In genomic region chr4:8025668-8026067, GRCh38 we compare ENCODE assay signal across 20 cellular contexts.
"Had no signal": no experiment of that assay in that cellular context is flagged by ENCODE, and none has a peak within 500 bp of the region (broad histone marks: within the 10 kb centered on the region; RNA-seq: fewer than 3 reads in every experiment).

No MANE protein-coding gene starts in this region.

- H3K27me3 Mint-ChIP-seq: naive thymus-derived CD4-positive, alpha-beta T cell had no signal

- H3K27me3 ChIP-seq: body of pancreas, cardiac muscle cell, thyroid gland, upper lobe of right lung had no signal

- ATAC-seq: body of pancreas; left lobe of liver; lower lobe of right lung; naive thymus-derived CD4-positive, alpha-beta T cell; stimulated activated naive CD8-positive, alpha-beta T cell treated with anti-CD3 and anti-CD28 coated beads, Interleukin-15, Interleukin-2, amounts not matched to agents 100 U/mL and 50 U/mL, for 24 hours; upper lobe of right lung had no signal

- H3K9me3 Mint-ChIP-seq: activated naive CD4-positive, alpha-beta T cell treated with anti-CD3 and anti-CD28 coated beads for 36 hours; naive thymus-derived CD4-positive, alpha-beta T cell; neural crest cell had no signal

- H3K4me3 ChIP-seq: body of pancreas, cardiac muscle cell, lower lobe of right lung, spleen, thyroid gland, upper lobe of right lung had no signal

- H3K36me3 ChIP-seq: cardiac muscle cell, lower lobe of right lung, thyroid gland, upper lobe of right lung had no signal

- H3K9me3 ChIP-seq: body of pancreas, lower lobe of right lung, spleen, thyroid gland, upper lobe of right lung had no signal

- H3K27ac Mint-ChIP-seq: activated naive CD4-positive, alpha-beta T cell treated with anti-CD3 and anti-CD28 coated beads for 36 hours; naive thymus-derived CD4-positive, alpha-beta T cell; progenitor cell of endocrine pancreas had no signal

- H3K27ac ChIP-seq: body of pancreas, cardiac muscle cell, lower lobe of right lung, thyroid gland, upper lobe of right lung had no signal

- H3K4me1 ChIP-seq: body of pancreas, lower lobe of right lung, thyroid gland, upper lobe of right lung had no signal

- H3K36me3 Mint-ChIP-seq: naive thymus-derived CD4-positive, alpha-beta T cell had no signal

- H3K4me3 Mint-ChIP-seq: activated naive CD4-positive, alpha-beta T cell treated with anti-CD3 and anti-CD28 coated beads for 36 hours; naive thymus-derived CD4-positive, alpha-beta T cell; neural crest cell had no signal

- DNase-seq: activated CD4-positive, alpha-beta T cell treated with anti-CD3 and anti-CD28 coated beads for 4 hours; activated CD4-positive, alpha-beta T cell treated with anti-CD3 and anti-CD28 coated beads, Interleukin-2, amount 50 U/mL, for 48 hours; activated CD4-positive, CD25-positive, alpha-beta regulatory T cell; activated CD8-positive, alpha-beta memory T cell treated with anti-CD3 and anti-CD28 coated beads, Interleukin-2, amount 50 U/mL, for 48 hours; activated naive CD4-positive, alpha-beta T cell treated with anti-CD3 and anti-CD28 coated beads for 36 hours; activated T-cell treated with anti-CD3 and anti-CD28 coated beads, Interleukin-2, amount 50 U/mL, for 48 hours; body of pancreas; cortex of kidney; foreskin fibroblast; lower lobe of right lung; naive thymus-derived CD4-positive, alpha-beta T cell; spleen; stimulated activated CD4-positive, alpha-beta T cell treated with anti-CD3 and anti-CD28 coated beads, Interleukin-4, amount 100 ng/mL, for 4 hours; stimulated activated naive CD8-positive, alpha-beta T cell treated with anti-CD3 and anti-CD28 coated beads, Interleukin-15, Interleukin-2, amounts not matched to agents 100 U/mL and 50 U/mL, for 24 hours; thyroid gland; upper lobe of right lung had no signal
